25 cellular contexts compared by ENCODE assay signal in the genomic region with DNA sequence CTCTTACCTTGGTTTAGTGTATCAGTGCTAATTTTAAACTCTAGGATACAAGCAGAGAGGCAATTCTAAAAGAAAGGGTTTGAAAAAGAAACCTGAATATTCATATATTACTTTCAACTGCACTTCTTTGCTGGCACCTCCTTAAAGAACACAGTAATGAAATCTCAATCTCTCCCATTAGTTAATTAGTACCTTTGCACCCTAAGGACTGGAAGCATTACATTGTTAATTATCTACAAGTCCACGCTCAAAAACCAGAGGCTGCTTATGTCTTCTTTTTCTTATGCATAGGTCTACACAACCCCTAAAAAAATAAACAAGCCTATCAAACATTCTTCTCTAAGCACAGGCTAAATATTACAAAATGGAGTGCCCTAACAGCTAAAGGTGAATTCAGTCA. TPM values are rescaled to one million over a fixed set of nuclear protein-coding genes. Genes with fewer than 3 reads are reported as not detected.
DNase-seq lines count a peak whose midpoint lies in the region; ATAC-seq and TF ChIP-seq lines count a peak whose summit lies in the region.
"Had no signal": no experiment of that assay in that cellular context is flagged by ENCODE, and none has a peak within 500 bp of the region (broad histone marks: within the 10 kb centered on the region; RNA-seq: fewer than 3 reads in every experiment).

No MANE protein-coding gene starts in this region.

- DNase-seq in activated CD4-positive, alpha-beta T cell treated with anti-CD3 and anti-CD28 coated beads, Interleukin-2, amount 50 U/mL, for 1 hour: no peak
- DNase-seq in activated gamma-delta T cell treated with Interleukin-2 at 50 U/mL for 16 hours: no peak
- DNase-seq in CD8-positive, alpha-beta T cell: no peak
- DNase-seq in cerebellar nuclear complex (lab: John Stamatoyannopoulos, UW): no peak
- DNase-seq: activated CD8-positive, alpha-beta T cell treated with anti-CD3 and anti-CD28 coated beads for 36 hours; activated T-cell treated with anti-CD3 and anti-CD28 coated beads, Interleukin-2, amount 50 U/mL, for 1 hour; effector CD8-positive, alpha-beta T cell; HCEC 1CT; midbrain; MM.1S; right cardiac atrium had no signal

- no peak overlapping the region for H3K27ac ChIP-seq in CD8-positive, alpha-beta T cell (ENCODE audit: low read depth, low read length)
- H3K27ac ChIP-seq: BLaER1 treated with 17β-estradiol and CSF1 and Interleukin-3, amounts not matched to agents 10 nM and 100 nM; esophagus muscularis mucosa; neutrophil; suprapubic skin; vagina; WERI-Rb-1 had no signal

- peak overlapping the region in 3 of 5 experiments; percentile 25 to 59 (median 47) for H3K27ac Mint-ChIP-seq in brain
- no peak overlapping the region for H3K27ac Mint-ChIP-seq in CD8-positive, alpha-beta T cell
- H3K27ac Mint-ChIP-seq: activated CD8-positive, alpha-beta T cell treated with anti-CD3 and anti-CD28 coated beads for 36 hours had no signal

- H3K4me3 Mint-ChIP-seq in brain: peak overlapping the region in 3 of 5 experiments; percentile 70 to 82 (median 70)
- H3K4me3 Mint-ChIP-seq in CD8-positive, alpha-beta T cell: no peak overlapping the region
- H3K4me3 Mint-ChIP-seq: activated CD8-positive, alpha-beta T cell treated with anti-CD3 and anti-CD28 coated beads for 36 hours had no signal

- no peak for TF ChIP-seq CTCF in brain (conservative IDR thresholded peaks at IDR 0.05)
- no peak for TF ChIP-seq CTCF in CD8-positive, alpha-beta T cell (IDR thresholded peaks at IDR 0.05)

- peak; percentile 28 for ATAC-seq in GM18498 (IDR thresholded peaks at IDR 0.05; ENCODE audit: unreplicated experiment)
- peak; percentile 42 for ATAC-seq in GM19452 (IDR thresholded peaks at IDR 0.05; ENCODE audit: unreplicated experiment)
- peak; percentile 33 for ATAC-seq in HG03135 (IDR thresholded peaks at IDR 0.05; ENCODE audit: unreplicated experiment)
- ATAC-seq in CD8-positive, alpha-beta T cell: no peak
- ATAC-seq: activated CD8-positive, alpha-beta T cell treated with anti-CD3 and anti-CD28 coated beads for 36 hours; activated naive CD4-positive, alpha-beta T cell treated with anti-CD3 and anti-CD28 coated beads, Interleukin-2, amount 50 U/mL, for 72 hours; HepG2; left lobe of liver; Panc1 had no signal

- peaks cover 4 to 13% (median 8%) of the 10 kb centered on the region in 5 experiments for H3K9me3 Mint-ChIP-seq in brain
- no peaks in the 10 kb centered on the region for H3K9me3 Mint-ChIP-seq in CD8-positive, alpha-beta T cell
- H3K9me3 Mint-ChIP-seq: activated CD8-positive, alpha-beta T cell treated with anti-CD3 and anti-CD28 coated beads for 36 hours; activated naive CD4-positive, alpha-beta T cell treated with anti-CD3 and anti-CD28 coated beads, Interleukin-2, amount 50 U/mL, for 72 hours had no signal

- H3K27me3 ChIP-seq in CD8-positive, alpha-beta T cell (ENCODE audit: insufficient read depth, low read length): no peaks in the 10 kb centered on the region
- H3K27me3 ChIP-seq: BLaER1 treated with 17β-estradiol and CSF1 and Interleukin-3, amounts not matched to agents 10 nM and 100 nM; esophagus muscularis mucosa; neutrophil; suprapubic skin; vagina had no signal

- no peaks in the 10 kb centered on the region for H3K9me3 ChIP-seq in CD8-positive, alpha-beta T cell (ENCODE audit: low read length)
- H3K9me3 ChIP-seq: BLaER1 treated with 17β-estradiol and CSF1 and Interleukin-3, amounts not matched to agents 10 nM and 100 nM; esophagus muscularis mucosa; neutrophil; suprapubic skin; vagina had no signal

- CTCF ChIA-PET in CD8-positive, alpha-beta T cell (lab: Charles Lee): interaction anchor here (0.6 kb wide), 1 partner anchor 25 kb away, joined by 3 read pairs; no protein-coding TSS in a partner anchor

- intact Hi-C loops in CD8-positive, alpha-beta T cell (cut with DNase I, micrococcal nuclease): no loop called here

- POLR2A ChIA-PET in CD8-positive, alpha-beta T cell (lab: Charles Lee): no interaction called here

- H3K4me1 ChIP-seq in CD8-positive, alpha-beta T cell (ENCODE audit: insufficient read depth, low read length): no peaks in the 10 kb centered on the region

- peaks cover 65% of the 10 kb centered on the region for H3K4me1 Mint-ChIP-seq in brain
- H3K4me1 Mint-ChIP-seq in CD8-positive, alpha-beta T cell (ENCODE audit: low read depth): peaks cover 15% of the 10 kb centered on the region

- H3K27me3 Mint-ChIP-seq in brain: no peaks in the 10 kb centered on the region
- no peaks in the 10 kb centered on the region for H3K27me3 Mint-ChIP-seq in CD8-positive, alpha-beta T cell (ENCODE audit: low read depth)
- H3K27me3 Mint-ChIP-seq: activated CD8-positive, alpha-beta T cell treated with anti-CD3 and anti-CD28 coated beads for 36 hours had no signal

- peaks cover 31% of the 10 kb centered on the region for H3K36me3 Mint-ChIP-seq in brain
- no peaks in the 10 kb centered on the region for H3K36me3 Mint-ChIP-seq in CD8-positive, alpha-beta T cell

- no peak overlapping the region for H3K4me3 ChIP-seq in CD8-positive, alpha-beta T cell (ENCODE audit: low read depth, low read length)
- H3K4me3 ChIP-seq: BLaER1 treated with 17β-estradiol and CSF1 and Interleukin-3, amounts not matched to agents 10 nM and 100 nM; esophagus muscularis mucosa; suprapubic skin; vagina had no signal

- no peaks in the 10 kb centered on the region for H3K36me3 ChIP-seq in CD8-positive, alpha-beta T cell (ENCODE audit: insufficient read depth, low read length)
- H3K36me3 ChIP-seq: BLaER1 treated with 17β-estradiol and CSF1 and Interleukin-3, amounts not matched to agents 10 nM and 100 nM; esophagus muscularis mucosa; neutrophil; suprapubic skin; vagina; WERI-Rb-1 had no signal

RNA-seq across cellular contexts. Expression of a gene that starts 20.2 kb away (rescaled TPM):
- polyA plus RNA-seq in brain (ENCODE audit: insufficient read depth, low read depth, low replicate concordance): 6.1 TPM
- 10 to 100 TPM; 65.5 to 68.6 TPM for total RNA-seq in CD8-positive, alpha-beta T cell
- total RNA-seq: HepG2 had no signal
- polyA plus RNA-seq: HepG2 had no signal
